ENCODE assay signal across 9 cellular contexts in genomic region chr7:44749992-44750391, GRCh38. TPM values are rescaled to one million over a fixed set of nuclear protein-coding genes. Genes with fewer than 3 reads are reported as not detected.
DNase-seq lines count a peak whose midpoint lies in the region; ATAC-seq lines count a peak whose summit lies in the region.
"Had no signal": no experiment of that assay in that cellular context is flagged by ENCODE, and none has a peak within 500 bp of the region (broad histone marks: within the 10 kb centered on the region; RNA-seq: fewer than 3 reads in every experiment).

No MANE protein-coding gene starts in this region.

- H3K9ac ChIP-seq in iPS-18a (ENCODE audit: low read length) (no peak overlapping the region), subcutaneous abdominal adipose tissue (ENCODE audit: low read length in 5 of 5) (peak overlapping the region in 4 of 5 donors; percentile 48 to 87 (median 76))

- no peak overlapping the region for H3K27ac ChIP-seq in iPS-18a (ENCODE audit: low read length)
- H3K27ac ChIP-seq in subcutaneous abdominal adipose tissue (ENCODE audit: low read depth, low read length) = no peak overlapping the region

- H3K9me3 Mint-ChIP-seq in activated CD4-positive, alpha-beta T cell treated with anti-CD3 and anti-CD28 coated beads, Interleukin-2, amount 10 ng/mL, durations not matched to agents 24 days and 14 days = no peaks in the 10 kb centered on the region
- H3K9me3 Mint-ChIP-seq in activated CD8-positive, alpha-beta T cell treated with anti-CD3 and anti-CD28 coated beads, Interleukin-2, amount 10 ng/mL, durations not matched to agents 7 days and 5 days (ENCODE audit: insufficient read depth) = no peaks in the 10 kb centered on the region

- POLR2A ChIA-PET in activated CD8-positive, alpha-beta T cell treated with anti-CD3 and anti-CD28 coated beads, Interleukin-2, amount 10 ng/mL, durations not matched to agents 7 days and 5 days (lab: Charles Lee) = interaction anchor here (0.5 to 3.3 kb wide), 12 partner anchors 14 to 224 kb away, joined by 3 to 16 read pairs (median 4); partner anchors contain the start of genes DDX56, H2AZ2, OGDH and PPIA

- H3K36me3 Mint-ChIP-seq in activated CD4-positive, alpha-beta T cell treated with anti-CD3 and anti-CD28 coated beads, Interleukin-2, amount 10 ng/mL, durations not matched to agents 24 days and 14 days (ENCODE audit: low read depth) = peaks cover 19% of the 10 kb centered on the region
- H3K36me3 Mint-ChIP-seq in activated CD8-positive, alpha-beta T cell treated with anti-CD3 and anti-CD28 coated beads, Interleukin-2, amount 10 ng/mL, durations not matched to agents 7 days and 5 days (ENCODE audit: low read depth) = peaks cover 13% of the 10 kb centered on the region

- H3K27me3 Mint-ChIP-seq in activated CD4-positive, alpha-beta T cell treated with anti-CD3 and anti-CD28 coated beads, Interleukin-2, amount 10 ng/mL, durations not matched to agents 24 days and 14 days = no peaks in the 10 kb centered on the region
- H3K27me3 Mint-ChIP-seq in activated CD8-positive, alpha-beta T cell treated with anti-CD3 and anti-CD28 coated beads, Interleukin-2, amount 10 ng/mL, durations not matched to agents 7 days and 5 days (ENCODE audit: low read depth) = no peaks in the 10 kb centered on the region

- peak overlapping the region; percentile 93 for H3K4me3 Mint-ChIP-seq in activated CD4-positive, alpha-beta T cell treated with anti-CD3 and anti-CD28 coated beads, Interleukin-2, amount 10 ng/mL, durations not matched to agents 24 days and 14 days
- peak overlapping the region; percentile 74 for H3K4me3 Mint-ChIP-seq in activated CD8-positive, alpha-beta T cell treated with anti-CD3 and anti-CD28 coated beads, Interleukin-2, amount 10 ng/mL, durations not matched to agents 7 days and 5 days

- H3K4me3 ChIP-seq in iPS-18a (ENCODE audit: low read length) (peak overlapping the region; percentile 87), subcutaneous abdominal adipose tissue (ENCODE audit: low read depth in 1 of 5, low read length in 5 of 5) (peak overlapping the region; percentile 58 to 95 (median 88)), HAP-1 (no peak overlapping the region; the same call in 1 of the 2 replicates)

- no peak for ATAC-seq in activated CD8-positive, alpha-beta T cell treated with anti-CD3 and anti-CD28 coated beads, Interleukin-2, amount 10 ng/mL, durations not matched to agents 7 days and 5 days
- no peak for ATAC-seq in HG02759 (IDR thresholded peaks at IDR 0.05; ENCODE audit: unreplicated experiment)

- peaks cover 39% of the 10 kb centered on the region for H3K4me1 Mint-ChIP-seq in activated CD4-positive, alpha-beta T cell treated with anti-CD3 and anti-CD28 coated beads, Interleukin-2, amount 10 ng/mL, durations not matched to agents 24 days and 14 days
- H3K4me1 Mint-ChIP-seq in activated CD8-positive, alpha-beta T cell treated with anti-CD3 and anti-CD28 coated beads, Interleukin-2, amount 10 ng/mL, durations not matched to agents 7 days and 5 days (ENCODE audit: low read depth) = peaks cover 39% of the 10 kb centered on the region

- H3K27ac Mint-ChIP-seq in activated CD4-positive, alpha-beta T cell treated with anti-CD3 and anti-CD28 coated beads, Interleukin-2, amount 10 ng/mL, durations not matched to agents 24 days and 14 days = peak overlapping the region; percentile 88
- H3K27ac Mint-ChIP-seq in activated CD8-positive, alpha-beta T cell treated with anti-CD3 and anti-CD28 coated beads, Interleukin-2, amount 10 ng/mL, durations not matched to agents 7 days and 5 days = peak overlapping the region; percentile 74

- H3K9me3 ChIP-seq in iPS-18a (ENCODE audit: control insufficient read depth, low read depth, low read length) (no peaks in the 10 kb centered on the region), subcutaneous abdominal adipose tissue (ENCODE audit: control insufficient read depth in 5 of 5, low read length in 5 of 5) (no peaks in the 10 kb centered on the region), HAP-1 (no peaks in the 10 kb centered on the region)

- peak; percentile 67 for DNase-seq in activated CD4-positive, alpha-beta T cell treated with anti-CD3 and anti-CD28 coated beads, Interleukin-2, amount 10 ng/mL, durations not matched to agents 24 days and 14 days
- DNase-seq in activated CD4-positive, alpha-beta T cell treated with anti-CD3 and anti-CD28 coated beads for 4 hours = no peak
- DNase-seq in activated CD8-positive, alpha-beta T cell treated with anti-CD3 and anti-CD28 coated beads, Interleukin-2, amount 10 ng/mL, durations not matched to agents 7 days and 5 days = no peak
- DNase-seq in NCI-H1694 treated with DMSO at 0.1 percent for 48 hours (lab: John Stamatoyannopoulos, UW) = no peak
- DNase-seq in HAP-1 (ENCODE audit: low spot score in 2 of 2) = no peak
- DNase-seq: C1 segment of cervical spinal cord had no signal

- CTCF ChIA-PET in activated CD8-positive, alpha-beta T cell treated with anti-CD3 and anti-CD28 coated beads, Interleukin-2, amount 10 ng/mL, durations not matched to agents 7 days and 5 days (lab: Charles Lee) = interaction anchor here (1.2 to 2.3 kb wide), 4 partner anchors 15 to 162 kb away, joined by 3 to 6 read pairs (median 6); no protein-coding TSS in a partner anchor

- peaks cover 15% of the 10 kb centered on the region for H3K4me1 ChIP-seq in iPS-18a (ENCODE audit: control insufficient read depth, low read depth, low read length)
- peaks cover 8 to 44% (median 36%) of the 10 kb centered on the region in 5 donors for H3K4me1 ChIP-seq in subcutaneous abdominal adipose tissue (ENCODE audit: control insufficient read depth in 5 of 5, insufficient read depth in 5 of 5, low read length in 5 of 5)
- H3K4me1 ChIP-seq in HAP-1 = peaks cover 4% of the 10 kb centered on the region

- H3K36me3 ChIP-seq in iPS-18a (ENCODE audit: control insufficient read depth, low read depth, low read length) = no peaks in the 10 kb centered on the region
- H3K36me3 ChIP-seq in subcutaneous abdominal adipose tissue (ENCODE audit: control insufficient read depth in 5 of 5, insufficient read depth in 5 of 5, low read length in 5 of 5) = peaks cover 0 to 6% (median 0%) of the 10 kb centered on the region in 5 donors
- H3K36me3 ChIP-seq in HAP-1 (replicated peaks) = peaks cover 10% of the 10 kb centered on the region

- H3K27me3 ChIP-seq in iPS-18a (ENCODE audit: control insufficient read depth, insufficient read depth, low read length) (no peaks in the 10 kb centered on the region), subcutaneous abdominal adipose tissue (ENCODE audit: control insufficient read depth in 5 of 5, insufficient read depth in 4 of 5, low read length in 5 of 5) (no peaks in the 10 kb centered on the region), HAP-1 (ENCODE audit: low read depth) (no peaks in the 10 kb centered on the region)

- intact Hi-C loops in activated CD4-positive, alpha-beta T cell treated with anti-CD3 and anti-CD28 coated beads, Interleukin-2, amount 10 ng/mL, durations not matched to agents 24 days and 14 days (cut with micrococcal nuclease) = no loop called here

- in situ Hi-C loops in HAP-1 (cut with MboI; ENCODE audit: low sequenced_read_pairs) = no loop called here

RNA-seq across cellular contexts. Expression of gene ZMIZ2, which starts 1.3 kb away (rescaled TPM):
- total RNA-seq in activated CD4-positive, alpha-beta T cell treated with anti-CD3 and anti-CD28 coated beads, Interleukin-2, amount 10 ng/mL, durations not matched to agents 24 days and 14 days = 130 and 133 TPM in 2 replicates
- 10 to 100 TPM; 77.8 to 80.7 TPM for total RNA-seq in activated CD8-positive, alpha-beta T cell treated with anti-CD3 and anti-CD28 coated beads, Interleukin-2, amount 10 ng/mL, durations not matched to agents 7 days and 5 days

RNA-seq across cellular contexts. Expression of gene PPIA, which starts 46.5 kb away (rescaled TPM):
- total RNA-seq in activated CD4-positive, alpha-beta T cell treated with anti-CD3 and anti-CD28 coated beads, Interleukin-2, amount 10 ng/mL, durations not matched to agents 24 days and 14 days = 2,368 and 2,448 TPM in 2 replicates
- total RNA-seq in activated CD8-positive, alpha-beta T cell treated with anti-CD3 and anti-CD28 coated beads, Interleukin-2, amount 10 ng/mL, durations not matched to agents 7 days and 5 days = 1,000 to 10,000 TPM; 2,568 to 2,621 TPM
